ENCODE assay signal across 14 cellular contexts in the genomic region with DNA sequence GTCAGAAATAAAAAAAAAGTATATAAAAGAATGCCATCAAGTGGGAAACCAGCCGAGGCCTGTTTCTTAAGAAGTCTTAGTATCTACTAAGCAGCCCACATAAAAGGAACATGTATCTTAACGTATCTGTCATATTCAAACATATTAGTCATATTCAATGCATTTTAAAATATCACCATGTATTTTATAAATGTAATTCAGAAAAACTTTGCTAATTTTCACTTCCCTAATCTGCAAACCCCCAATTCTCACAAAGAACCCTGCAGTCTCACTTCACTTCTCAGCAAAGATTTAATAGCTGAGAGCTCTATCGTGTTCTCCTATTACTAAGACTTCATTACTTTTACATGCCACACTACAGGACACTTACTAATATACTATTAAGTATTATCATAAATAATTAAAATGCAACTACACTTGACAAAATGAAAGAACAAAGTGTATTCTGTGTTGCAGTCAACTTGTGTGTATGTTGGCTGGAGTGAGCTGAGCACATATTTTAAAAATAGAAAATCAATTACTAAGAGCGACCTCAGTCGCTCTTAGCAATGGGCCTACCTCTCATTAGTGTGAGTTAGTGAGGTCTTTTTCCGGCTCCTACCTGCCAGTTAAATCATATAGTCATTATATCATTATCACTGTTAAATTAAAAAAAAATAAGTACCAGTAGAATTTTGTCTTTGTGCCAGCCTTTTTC.
DNase-seq lines count a peak whose midpoint lies in the region; ATAC-seq, FAIRE-seq and TF ChIP-seq lines count a peak whose summit lies in the region.
"Had no signal": no experiment of that assay in that cellular context is flagged by ENCODE, and none has a peak within 500 bp of the region (broad histone marks: within the 10 kb centered on the region; RNA-seq: fewer than 3 reads in every experiment).

No MANE protein-coding gene starts in this region.

- no peak for TF ChIP-seq POLR2A in GM12892 (IDR thresholded peaks at IDR 0.05; ENCODE audit: low read depth, low read length)

- POLR2A ChIA-PET in activated CD4-positive, alpha-beta T cell treated with anti-CD3 and anti-CD28 coated beads for 36 hours (lab: Charles Lee) = no interaction called here

- H3K9me3 Mint-ChIP-seq in activated CD4-positive, alpha-beta T cell treated with anti-CD3 and anti-CD28 coated beads for 36 hours (ENCODE audit: low read depth) = no peaks in the 10 kb centered on the region
- H3K9me3 Mint-ChIP-seq: activated T-helper 2 cell treated with anti-CD3 and anti-CD28 coated beads, Interferon-gamma antibody, Interleukin-2, Interleukin-4, amounts not matched to agents 10 μg/mL and 5 μg/mL and 100 μg/mL, durations not matched to agents 14 hours and 24 hours and 36 hours had no signal

- no peaks in the 10 kb centered on the region for H3K27me3 Mint-ChIP-seq in activated CD4-positive, alpha-beta T cell treated with anti-CD3 and anti-CD28 coated beads for 36 hours

- H3K27ac Mint-ChIP-seq in activated CD4-positive, alpha-beta T cell treated with anti-CD3 and anti-CD28 coated beads for 36 hours = no peak overlapping the region
- H3K27ac Mint-ChIP-seq: activated T-helper 2 cell treated with anti-CD3 and anti-CD28 coated beads, Interferon-gamma antibody, Interleukin-2, Interleukin-4, amounts not matched to agents 10 μg/mL and 5 μg/mL and 100 μg/mL, durations not matched to agents 14 hours and 24 hours and 36 hours had no signal

- CTCF ChIA-PET in activated CD4-positive, alpha-beta T cell treated with anti-CD3 and anti-CD28 coated beads for 36 hours (lab: Charles Lee) = no interaction called here

- H3K4me1 Mint-ChIP-seq in activated CD4-positive, alpha-beta T cell treated with anti-CD3 and anti-CD28 coated beads for 36 hours = no peaks in the 10 kb centered on the region

- H3K36me3 Mint-ChIP-seq in activated CD4-positive, alpha-beta T cell treated with anti-CD3 and anti-CD28 coated beads for 36 hours (ENCODE audit: low read depth) = no peaks in the 10 kb centered on the region

- intact Hi-C loops in left ventricle myocardium superior (cut with micrococcal nuclease) = no loop called here
- intact Hi-C loops in Right ventricle myocardium inferior (cut with DNase I) = no loop called here
- intact Hi-C loops in activated CD4-positive, alpha-beta T cell treated with anti-CD3 and anti-CD28 coated beads for 36 hours (cut with DNase I, micrococcal nuclease) = no loop called here

- peak; percentile 43 for ATAC-seq in left ventricle myocardium superior
- no peak for ATAC-seq in Right ventricle myocardium inferior
- peak; percentile 79 for ATAC-seq in HG02759 (IDR thresholded peaks at IDR 0.05; ENCODE audit: unreplicated experiment)
- peak; percentile 86 for ATAC-seq in HG03469 (IDR thresholded peaks at IDR 0.05; ENCODE audit: unreplicated experiment)
- ATAC-seq in activated CD4-positive, alpha-beta T cell treated with anti-CD3 and anti-CD28 coated beads for 36 hours = no peak
- ATAC-seq: A549, left cardiac atrium had no signal

- no peak for FAIRE-seq in GM12892 (lab: Jason Lieb, UNC)
- FAIRE-seq: A549 had no signal

- H3K4me3 Mint-ChIP-seq in activated CD4-positive, alpha-beta T cell treated with anti-CD3 and anti-CD28 coated beads for 36 hours = no peak overlapping the region

- DNase-seq in left ventricle myocardium superior = no peak
- no peak for DNase-seq in Right ventricle myocardium inferior (ENCODE audit: missing footprints)
- no peak for DNase-seq in HK-2 (ENCODE audit: unreplicated experiment)
- DNase-seq in GM12892 (ENCODE audit: insufficient read length) = no peak
- no peak for DNase-seq in activated CD4-positive, alpha-beta T cell treated with anti-CD3 and anti-CD28 coated beads for 36 hours
- DNase-seq in NCI-H2107 (lab: John Stamatoyannopoulos, UW) = no peak
- DNase-seq: DMS79 treated with DMSO at 0.1 percent for 48 hours; left cardiac atrium; NK-92 treated with Interleukin-12 subunit alpha and Interleukin-12 subunit beta, amount 100 ng/mL, for 24 hours; stimulated activated CD4-positive, alpha-beta T cell treated with anti-CD3 and anti-CD28 coated beads, Interleukin-4, amount 100 ng/mL, for 4 hours had no signal

Comparison
In these comparisons a context has a peak if more than half of its experiments do, and no peak if none do; other contexts are left out.
1. ATAC-seq: peak in left ventricle myocardium superior (single experiment), HG02759 (single experiment) and HG03469 (single experiment); none in Right ventricle myocardium inferior (single experiment) and activated CD4-positive, alpha-beta T cell treated with anti-CD3 and anti-CD28 coated beads for 36 hours (single experiment).